In genomic region chr19:54095859-54096641, GRCh38 we compare ENCODE assay signal across 1 cellular context.
A peak's percentile ranks its signal among the peaks of the same experiment; 100 is the strongest.
TF ChIP-seq lines count a peak whose summit lies in the region.

No MANE protein-coding gene starts in this region.

TF ChIP-seq in Ishikawa, 13 proteins besides CTCF, POLR2A, EP300 and RAD21:
- TF ChIP-seq MAX (IDR thresholded peaks at IDR 0.05), result peak; percentile 91
